26 cellular contexts compared by ENCODE assay signal in the genomic region with DNA sequence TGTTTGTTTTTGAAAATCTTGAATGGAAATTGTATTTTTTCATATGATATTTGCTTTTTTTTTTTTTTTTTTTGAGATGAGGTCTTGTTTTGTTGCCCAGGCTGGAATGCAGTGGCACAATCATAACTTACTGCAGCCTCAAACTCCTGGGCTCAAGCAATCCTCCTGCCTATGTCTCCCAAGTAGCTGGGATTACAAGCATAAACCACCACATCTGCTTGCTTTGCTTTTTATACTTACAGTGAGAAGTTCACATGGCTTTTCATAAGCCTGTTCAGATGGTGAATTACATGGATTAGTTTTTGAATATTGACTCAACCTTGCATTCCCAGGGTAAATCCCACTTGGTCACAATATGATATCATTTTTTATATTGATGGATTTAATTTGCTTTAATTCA. TPM values are rescaled to one million over a fixed set of nuclear protein-coding genes. Genes with fewer than 3 reads are reported as not detected.
"Had no signal": no experiment of that assay in that cellular context is flagged by ENCODE, and none has a peak within 500 bp of the region (broad histone marks: within the 10 kb centered on the region; RNA-seq: fewer than 3 reads in every experiment).

No MANE protein-coding gene starts in this region.

- H3K27me3 ChIP-seq: brain microvascular endothelial cell, esophagus muscularis mucosa, heart left ventricle, left lung, tibial nerve had no signal

- DNase-seq: activated CD4-positive, alpha-beta T cell treated with anti-CD3 and anti-CD28 coated beads for 48 hours; activated CD4-positive, alpha-beta T cell treated with anti-CD3 and anti-CD28 coated beads, Interleukin-2, amount 50 U/mL, for 48 hours; activated CD8-positive, alpha-beta memory T cell treated with anti-CD3 and anti-CD28 coated beads for 24 hours; activated effector memory CD4-positive, alpha-beta T cell treated with Interleukin-2 at 50 U/mL for 16 hours; activated naive CD4-positive, alpha-beta T cell treated with Interleukin-2 at 50 U/mL for 16 hours; amniotic stem cell; brain microvascular endothelial cell; effector CD4-positive, alpha-beta T cell; foreskin fibroblast; heart left ventricle; kidney glomerular epithelial cell; left lung; lower lobe of right lung; mesendoderm; posterior cingulate gyrus; right cardiac atrium; stimulated activated CD4-positive, alpha-beta T cell treated with anti-CD3 and anti-CD28 coated beads, Interleukin-2, amount 100 ng/mL, for 48 hours; stimulated activated naive CD4-positive, alpha-beta T cell treated with Interleukin-2 at 50 U/mL for 16 hours; T-helper 17 cell; T1000; WERI-Rb-1 had no signal

- H3K4me3 ChIP-seq: esophagus muscularis mucosa, heart left ventricle, left lung, lower lobe of right lung, tibial nerve had no signal

- H3K9me3 ChIP-seq: esophagus muscularis mucosa, heart left ventricle, left lung, lower lobe of right lung, tibial nerve had no signal

- H3K27ac ChIP-seq: brain microvascular endothelial cell, esophagus muscularis mucosa, heart left ventricle, left lung, lower lobe of right lung, tibial nerve, WERI-Rb-1 had no signal

- FAIRE-seq: astrocyte had no signal

- H3K4me1 ChIP-seq: esophagus muscularis mucosa, heart left ventricle, left lung, lower lobe of right lung, tibial nerve had no signal

- H3K36me3 ChIP-seq: brain microvascular endothelial cell, esophagus muscularis mucosa, heart left ventricle, left lung, lower lobe of right lung, tibial nerve, WERI-Rb-1 had no signal

RNA-seq across cellular contexts. Expression of gene LRRD1, which starts 22.0 kb away (rescaled TPM):
- total RNA-seq: lower lobe of right lung; natural killer cell treated with Interleukin-12 subunit alpha and Interleukin-12 subunit beta and Interleukin-15 and Interleukin-18, amount 100 ng/mL, for 72 hours; ureter had no signal
- polyA plus RNA-seq: heart left ventricle, right cardiac atrium had no signal
